9 cellular contexts compared by ENCODE assay signal in genomic region chr22:50282361-50283144, GRCh38. TPM values are rescaled to one million over a fixed set of nuclear protein-coding genes. Genes with fewer than 3 reads are reported as not detected.
A peak's percentile ranks its signal among the peaks of the same experiment; 100 is the strongest.
DNase-seq lines count a peak whose midpoint lies in the region; ATAC-seq and TF ChIP-seq lines count a peak whose summit lies in the region.
"Had no signal": no experiment of that assay in that cellular context is flagged by ENCODE, and none has a peak within 500 bp of the region (broad histone marks: within the 10 kb centered on the region; RNA-seq: fewer than 3 reads in every experiment).

No MANE protein-coding gene starts in this region.

- intact Hi-C loops in upper lobe of right lung (cut with DNase I) = no loop called here
- intact Hi-C loops in head of caudate nucleus (cut with DNase I) = no loop called here

- H3K36me3 Mint-ChIP-seq in naive thymus-derived CD8-positive, alpha-beta T cell = peaks cover 0 to 10% (median 0%) of the 10 kb centered on the region in 3 donors
- H3K36me3 Mint-ChIP-seq in osteocyte (ENCODE audit: unreplicated experiment) = peaks cover 9% of the 10 kb centered on the region
- H3K36me3 Mint-ChIP-seq: activated naive CD4-positive, alpha-beta T cell treated with anti-CD3 and anti-CD28 coated beads, Interleukin-2, amount 50 U/mL, for 72 hours had no signal

- H3K36me3 ChIP-seq in brain microvascular endothelial cell (replicated peaks) (peaks cover 71% of the 10 kb centered on the region), kidney epithelial cell (ENCODE audit: control insufficient read depth, insufficient read depth, low read length) (peaks cover 6% of the 10 kb centered on the region), upper lobe of right lung (peaks cover 92% of the 10 kb centered on the region)
- H3K36me3 ChIP-seq: neutrophil had no signal

- peak; percentile 87 for ATAC-seq in upper lobe of right lung
- ATAC-seq in naive thymus-derived CD8-positive, alpha-beta T cell = no peak
- ATAC-seq: activated naive CD4-positive, alpha-beta T cell treated with anti-CD3 and anti-CD28 coated beads, Interleukin-2, amount 50 U/mL, for 72 hours had no signal

- H3K4me3 ChIP-seq in brain microvascular endothelial cell (ENCODE audit: low read depth, low read length) (no peak overlapping the region), kidney epithelial cell (ENCODE audit: low read depth, low read length) (no peak overlapping the region), upper lobe of right lung (no peak overlapping the region)

- H3K4me1 Mint-ChIP-seq in naive thymus-derived CD8-positive, alpha-beta T cell = no peaks in the 10 kb centered on the region
- H3K4me1 Mint-ChIP-seq in osteocyte (ENCODE audit: unreplicated experiment) = peaks cover 3% of the 10 kb centered on the region

- peak overlapping the region; percentile 2 for H3K27ac ChIP-seq in brain microvascular endothelial cell
- H3K27ac ChIP-seq in upper lobe of right lung = peak overlapping the region; percentile 65
- H3K27ac ChIP-seq: neutrophil had no signal

- H3K27me3 ChIP-seq in brain microvascular endothelial cell (replicated peaks) = no peaks in the 10 kb centered on the region
- H3K27me3 ChIP-seq in kidney epithelial cell (ENCODE audit: control insufficient read depth, insufficient read depth, low read length) = no peaks in the 10 kb centered on the region
- H3K27me3 ChIP-seq in upper lobe of right lung = no peaks in the 10 kb centered on the region
- H3K27me3 ChIP-seq: neutrophil had no signal

- H3K9me3 Mint-ChIP-seq in naive thymus-derived CD8-positive, alpha-beta T cell = no peaks in the 10 kb centered on the region
- H3K9me3 Mint-ChIP-seq in osteocyte (ENCODE audit: unreplicated experiment) = no peaks in the 10 kb centered on the region
- H3K9me3 Mint-ChIP-seq: activated naive CD4-positive, alpha-beta T cell treated with anti-CD3 and anti-CD28 coated beads, Interleukin-2, amount 50 U/mL, for 72 hours had no signal

- POLR2A ChIA-PET in naive thymus-derived CD8-positive, alpha-beta T cell (lab: Charles Lee) = no interaction called here

- H3K27ac Mint-ChIP-seq in naive thymus-derived CD8-positive, alpha-beta T cell = no peak overlapping the region
- no peak overlapping the region for H3K27ac Mint-ChIP-seq in osteocyte (ENCODE audit: unreplicated experiment)
- H3K27ac Mint-ChIP-seq: activated naive CD4-positive, alpha-beta T cell treated with anti-CD3 and anti-CD28 coated beads, Interleukin-2, amount 50 U/mL, for 72 hours had no signal

- H3K4me1 ChIP-seq in upper lobe of right lung = no peaks in the 10 kb centered on the region

- TF ChIP-seq CTCF in brain microvascular endothelial cell (IDR thresholded peaks at IDR 0.05; ENCODE audit: low read depth, low read length, missing control alignments) (no peak), kidney epithelial cell (IDR thresholded peaks at IDR 0.05; ENCODE audit: insufficient read depth, low read length, poor library complexity, severe bottlenecking) (no peak), upper lobe of right lung (IDR thresholded peaks at IDR 0.05) (no peak), osteocyte (IDR thresholded peaks at IDR 0.05) (no peak)

- in situ Hi-C loops in brain microvascular endothelial cell (cut with HindIII; ENCODE audit: low pct_ligation_motif_present, low sequenced_read_pairs) = no loop called here

- H3K4me3 Mint-ChIP-seq in naive thymus-derived CD8-positive, alpha-beta T cell = no peak overlapping the region
- H3K4me3 Mint-ChIP-seq in osteocyte (ENCODE audit: unreplicated experiment) = no peak overlapping the region

- peak; percentile 89 for DNase-seq in HT-29 (ENCODE audit: low spot score)
- DNase-seq in brain microvascular endothelial cell = peak; percentile 66
- DNase-seq in kidney epithelial cell (ENCODE audit: low read depth) = peak; percentile 67
- peak; percentile 91 for DNase-seq in upper lobe of right lung
- DNase-seq in head of caudate nucleus = no peak
- no peak for DNase-seq in naive thymus-derived CD8-positive, alpha-beta T cell
- no peak for DNase-seq in osteocyte (ENCODE audit: extremely low spot score, unreplicated experiment)

- H3K27me3 Mint-ChIP-seq in naive thymus-derived CD8-positive, alpha-beta T cell = no peaks in the 10 kb centered on the region
- no peaks in the 10 kb centered on the region for H3K27me3 Mint-ChIP-seq in osteocyte (ENCODE audit: unreplicated experiment)

- H3K9me3 ChIP-seq in upper lobe of right lung = no peaks in the 10 kb centered on the region
- H3K9me3 ChIP-seq: neutrophil had no signal

RNA-seq across cellular contexts. Expression of gene MAPK11, which starts 12.4 kb away (rescaled TPM):
- 1.6 and 2.2 TPM in 2 replicates for total RNA-seq in HT-29 (2014; rRNA removed; shearing (Covaris generic))
- total RNA-seq in kidney epithelial cell (11.9 and 12.9 TPM in 2 replicates), upper lobe of right lung (26.1 TPM), osteocyte (6.4 and 6.9 TPM in 2 replicates)
- 1 to 10 TPM in 1 of 2 experiments, under 1 TPM in 1; 0.86 to 1.2 TPM for total RNA-seq in naive thymus-derived CD8-positive, alpha-beta T cell
- under 1 TPM; 0.13 to 0.24 (median 0.16) TPM for polyA plus RNA-seq in naive thymus-derived CD8-positive, alpha-beta T cell

RNA-seq across cellular contexts. Expression of gene MAPK12, which starts 21.1 kb away (rescaled TPM):
- 6.6 and 6.7 TPM in 2 replicates for total RNA-seq in HT-29 (2014; rRNA removed; shearing (Covaris generic))
- total RNA-seq in kidney epithelial cell (25.5 and 27.3 TPM in 2 replicates), upper lobe of right lung (22.2 TPM), osteocyte (24.8 and 27.3 TPM in 2 replicates)
- total RNA-seq in naive thymus-derived CD8-positive, alpha-beta T cell = 1 to 10 TPM; 2.1 to 2.9 TPM
- under 1 TPM in 2 of 3 donors, not detected in 1; 0.02 to 0.03 TPM for polyA plus RNA-seq in naive thymus-derived CD8-positive, alpha-beta T cell

RNA-seq across cellular contexts. Expression of gene PLXNB2, which starts 24.9 kb away (rescaled TPM):
- total RNA-seq in HT-29 (2014; rRNA removed; shearing (Covaris generic)) = 247 and 252 TPM in 2 replicates
- total RNA-seq in kidney epithelial cell = 251 and 302 TPM in 2 replicates
- total RNA-seq in upper lobe of right lung = 308 TPM
- total RNA-seq in naive thymus-derived CD8-positive, alpha-beta T cell = 10 to 100 TPM; 14.3 to 16.7 TPM
- polyA plus RNA-seq in naive thymus-derived CD8-positive, alpha-beta T cell = 1 to 10 TPM in 2 of 3 donors, under 1 TPM in 1; 0.72 to 4.1 (median 1.1) TPM
- total RNA-seq in osteocyte = 347 and 362 TPM in 2 replicates

RNA-seq across cellular contexts. Expression of gene HDAC10, which starts 31.5 kb away (rescaled TPM):
- total RNA-seq in HT-29 (2014; rRNA removed; shearing (Covaris generic)) = 62.6 and 63.3 TPM in 2 replicates
- total RNA-seq in kidney epithelial cell (21.1 and 34.8 TPM in 2 replicates), upper lobe of right lung (48.9 TPM), osteocyte (37.7 and 38.3 TPM in 2 replicates)
- 100 to 1,000 TPM; 107 to 114 TPM for total RNA-seq in naive thymus-derived CD8-positive, alpha-beta T cell
- polyA plus RNA-seq in naive thymus-derived CD8-positive, alpha-beta T cell = 1 to 10 TPM; 5.4 to 7.8 (median 6.4) TPM

RNA-seq across cellular contexts. Expression of gene TUBGCP6, which starts 37.7 kb away (rescaled TPM):
- 30.8 and 32.2 TPM in 2 replicates for total RNA-seq in HT-29 (2014; rRNA removed; shearing (Covaris generic))
- total RNA-seq in kidney epithelial cell (27.2 and 33.6 TPM in 2 replicates), upper lobe of right lung (51.3 TPM), osteocyte (52.5 and 55.7 TPM in 2 replicates)
- 100 to 1,000 TPM; 153 to 156 TPM for total RNA-seq in naive thymus-derived CD8-positive, alpha-beta T cell
- 10 to 100 TPM in 2 of 3 donors, 1 to 10 TPM in 1; 9.3 to 25.2 (median 17.3) TPM for polyA plus RNA-seq in naive thymus-derived CD8-positive, alpha-beta T cell

Comparison
In these comparisons a context has a peak if more than half of its experiments do, and no peak if none do; other contexts are left out.
1. DNase-seq: peak in HT-29 (single experiment), brain microvascular endothelial cell (single experiment), kidney epithelial cell (single experiment) and upper lobe of right lung (single experiment); none in head of caudate nucleus (0 of 42), naive thymus-derived CD8-positive, alpha-beta T cell (0 of 10) and osteocyte (single experiment).
2. RNA of gene PLXNB2, which starts 24.9 kb away (total RNA-seq): 347 to 362 TPM in osteocyte, 308 TPM in upper lobe of right lung (single experiment), 251 to 302 TPM in kidney epithelial cell and 247 to 252 TPM in HT-29; 14.3 to 16.7 TPM in naive thymus-derived CD8-positive, alpha-beta T cell; every median in the first group is over 10 times any median in the second.